Comparison of ENCODE assay signal across 26 cellular contexts in genomic region chr4:144267084-144267483, GRCh38.
"Had no signal": no experiment of that assay in that cellular context is flagged by ENCODE, and none has a peak within 500 bp of the region (broad histone marks: within the 10 kb centered on the region; RNA-seq: fewer than 3 reads in every experiment).

No MANE protein-coding gene starts in this region.

- DNase-seq: activated CD4-positive, alpha-beta memory T cell treated with anti-CD3 and anti-CD28 coated beads for 36 hours; activated CD4-positive, alpha-beta T cell treated with anti-CD3 and anti-CD28 coated beads, Interleukin-2, amount 10 ng/mL, durations not matched to agents 7 days and 5 days; activated CD4-positive, CD25-positive, alpha-beta regulatory T cell; activated gamma-delta T cell treated with Interleukin-2 at 50 U/mL for 16 hours; activated naive CD4-positive, alpha-beta T cell treated with anti-CD3 and anti-CD28 coated beads, Interleukin-2, amount 10 ng/mL, durations not matched to agents 7 days and 5 days; activated naive CD8-positive, alpha-beta T cell treated with anti-CD3 and anti-CD28 coated beads for 36 hours; activated T-cell treated with anti-CD3 and anti-CD28 coated beads, Interleukin-2, amount 50 U/mL, for 72 hours; brain microvascular endothelial cell; caudate nucleus; Karpas-422; NCI-H1048; NCI-H1417 treated with DMSO at 0.1 percent for 48 hours; NCI-H1694 treated with DMSO at 0.1 percent for 48 hours; NCI-H2029 treated with DMSO at 0.1 percent for 48 hours; NCI-H510A; NCI-H526 treated with DMSO at 0.1 percent for 48 hours; NCI-H82; NK-92 treated with Interleukin-12 subunit alpha and Interleukin-12 subunit beta, amount 100 ng/mL, for 24 hours; Peyer's patch; Right ventricle myocardium superior; SJCRH30; SK-N-SH; T-helper 1 cell had no signal

- H3K9me3 ChIP-seq: Peyer's patch, SJCRH30, SK-N-SH had no signal

- ATAC-seq: activated T-cell treated with anti-CD3 and anti-CD28 coated beads, Interleukin-2, amount 50 U/mL, for 72 hours; K562 had no signal

- H3K4me1 ChIP-seq: Peyer's patch, SJCRH30 had no signal

- H3K27me3 ChIP-seq: brain microvascular endothelial cell, Peyer's patch, SJCRH30 had no signal

- H3K4me3 ChIP-seq: K562, Peyer's patch, SJCRH30 had no signal

- H3K27ac ChIP-seq: brain microvascular endothelial cell, Peyer's patch, RWPE1, SJCRH30, VCaP had no signal

- H3K36me3 ChIP-seq: brain microvascular endothelial cell, Peyer's patch, SJCRH30 had no signal
